In the genomic region with DNA sequence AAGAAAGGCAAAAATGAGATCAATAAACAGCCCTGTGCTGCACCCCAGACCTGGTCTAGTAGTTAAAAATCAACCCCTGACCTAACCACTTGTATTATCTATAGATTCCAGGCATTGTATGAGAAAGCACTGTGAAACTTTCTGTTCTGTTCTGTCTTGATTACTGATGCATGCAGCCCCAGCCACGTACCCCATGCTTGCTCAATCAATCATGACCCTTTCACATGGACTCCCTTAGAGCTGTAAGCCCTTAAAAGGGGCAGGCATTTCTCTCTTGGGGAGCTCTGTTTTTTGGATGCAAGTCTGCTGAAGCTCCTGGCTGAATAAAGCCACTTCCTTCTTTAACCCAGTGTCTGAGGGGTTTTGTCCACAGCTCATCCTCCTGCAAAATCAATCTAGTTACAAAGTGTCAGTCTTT, we compare ENCODE assay signal across 1 cellular context.
A peak's percentile ranks its signal among the peaks of the same experiment; 100 is the strongest.
TF ChIP-seq lines count a peak whose summit lies in the region.

No MANE protein-coding gene starts in this region.

TF ChIP-seq in K562, 482 proteins besides CTCF, POLR2A, EP300 and RAD21 (continued from another document and continues in another):
- TF ChIP-seq RREB1 (CRISPR knock-in tag; IDR thresholded peaks at IDR 0.05) (no peak), WHSC1 (IDR thresholded peaks at IDR 0.05; ENCODE audit: low read length) (no peak), MYNN (IDR thresholded peaks at IDR 0.05) (peak; percentile 63; the same call in 1 of the 2 replicates), MYNN (CRISPR knock-in tag; IDR thresholded peaks at IDR 0.05) (no peak), NBN (IDR thresholded peaks at IDR 0.05; ENCODE audit: low read depth) (peak; percentile 90), PHB (CRISPR knock-in tag; IDR thresholded peaks at IDR 0.05) (no peak), LARP7 (IDR thresholded peaks at IDR 0.05) (no peak), DIDO1 (tag; IDR thresholded peaks at IDR 0.05; ENCODE audit: low read depth) (0 out of 2 replicates have a peak, but pooled peaks have one; percentile 52), CHD4 (IDR thresholded peaks at IDR 0.05; ENCODE audit: insufficient read depth, insufficient replicate concordance, low read depth, low read length, poor library complexity, severe bottlenecking) (no peak), ZNF354B (CRISPR knock-in tag; IDR thresholded peaks at IDR 0.05) (no peak), ZNF592 (IDR thresholded peaks at IDR 0.05) (no peak), PYGO2 (tag; IDR thresholded peaks at IDR 0.05) (no peak), ZFPM2 (CRISPR knock-in tag; IDR thresholded peaks at IDR 0.05) (no peak), SIX5 (IDR thresholded peaks at IDR 0.05; ENCODE audit: borderline replicate concordance in 1 of 2, insufficient read depth in 1 of 2, low read depth in 1 of 2, low read length in 2 of 2) (no peak), ZNF197 (CRISPR knock-in tag; IDR thresholded peaks at IDR 0.05; ENCODE audit: low read depth) (peak; percentile 76; the same call in 1 of the 2 replicates), ZC3H8 (IDR thresholded peaks at IDR 0.05) (no peak), ETS1 (conservative IDR thresholded peaks at IDR 0.05; ENCODE audit: control insufficient read depth, low read depth, low read length) (no peak), ZNF217 (CRISPR knock-in tag; IDR thresholded peaks at IDR 0.05) (no peak), PURB (CRISPR knock-in tag; IDR thresholded peaks at IDR 0.05; ENCODE audit: low read depth) (no peak), KLF10 (CRISPR knock-in tag; IDR thresholded peaks at IDR 0.05) (no peak), NR2C1 (IDR thresholded peaks at IDR 0.05) (peak; percentile 80), NR2C1 (tag; IDR thresholded peaks at IDR 0.05) (peak; percentile 94), HNRNPH1 (optimal IDR thresholded peaks at IDR 0.05; ENCODE audit: low read depth, low read length) (no peak)
- TF ChIP-seq, protein P1, sequence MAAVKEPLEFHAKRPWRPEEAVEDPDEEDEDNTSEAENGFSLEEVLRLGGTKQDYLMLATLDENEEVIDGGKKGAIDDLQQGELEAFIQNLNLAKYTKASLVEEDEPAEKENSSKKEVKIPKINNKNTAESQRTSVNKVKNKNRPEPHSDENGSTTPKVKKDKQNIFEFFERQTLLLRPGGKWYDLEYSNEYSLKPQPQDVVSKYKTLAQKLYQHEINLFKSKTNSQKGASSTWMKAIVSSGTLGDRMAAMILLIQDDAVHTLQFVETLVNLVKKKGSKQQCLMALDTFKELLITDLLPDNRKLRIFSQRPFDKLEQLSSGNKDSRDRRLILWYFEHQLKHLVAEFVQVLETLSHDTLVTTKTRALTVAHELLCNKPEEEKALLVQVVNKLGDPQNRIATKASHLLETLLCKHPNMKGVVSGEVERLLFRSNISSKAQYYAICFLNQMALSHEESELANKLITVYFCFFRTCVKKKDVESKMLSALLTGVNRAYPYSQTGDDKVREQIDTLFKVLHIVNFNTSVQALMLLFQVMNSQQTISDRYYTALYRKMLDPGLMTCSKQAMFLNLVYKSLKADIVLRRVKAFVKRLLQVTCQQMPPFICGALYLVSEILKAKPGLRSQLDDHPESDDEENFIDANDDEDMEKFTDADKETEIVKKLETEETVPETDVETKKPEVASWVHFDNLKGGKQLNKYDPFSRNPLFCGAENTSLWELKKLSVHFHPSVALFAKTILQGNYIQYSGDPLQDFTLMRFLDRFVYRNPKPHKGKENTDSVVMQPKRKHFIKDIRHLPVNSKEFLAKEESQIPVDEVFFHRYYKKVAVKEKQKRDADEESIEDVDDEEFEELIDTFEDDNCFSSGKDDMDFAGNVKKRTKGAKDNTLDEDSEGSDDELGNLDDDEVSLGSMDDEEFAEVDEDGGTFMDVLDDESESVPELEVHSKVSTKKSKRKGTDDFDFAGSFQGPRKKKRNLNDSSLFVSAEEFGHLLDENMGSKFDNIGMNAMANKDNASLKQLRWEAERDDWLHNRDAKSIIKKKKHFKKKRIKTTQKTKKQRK (IDR thresholded peaks at IDR 0.05; ENCODE audit: borderline replicate concordance, low read depth, low read length) = no peak
- TF ChIP-seq, protein P2, sequence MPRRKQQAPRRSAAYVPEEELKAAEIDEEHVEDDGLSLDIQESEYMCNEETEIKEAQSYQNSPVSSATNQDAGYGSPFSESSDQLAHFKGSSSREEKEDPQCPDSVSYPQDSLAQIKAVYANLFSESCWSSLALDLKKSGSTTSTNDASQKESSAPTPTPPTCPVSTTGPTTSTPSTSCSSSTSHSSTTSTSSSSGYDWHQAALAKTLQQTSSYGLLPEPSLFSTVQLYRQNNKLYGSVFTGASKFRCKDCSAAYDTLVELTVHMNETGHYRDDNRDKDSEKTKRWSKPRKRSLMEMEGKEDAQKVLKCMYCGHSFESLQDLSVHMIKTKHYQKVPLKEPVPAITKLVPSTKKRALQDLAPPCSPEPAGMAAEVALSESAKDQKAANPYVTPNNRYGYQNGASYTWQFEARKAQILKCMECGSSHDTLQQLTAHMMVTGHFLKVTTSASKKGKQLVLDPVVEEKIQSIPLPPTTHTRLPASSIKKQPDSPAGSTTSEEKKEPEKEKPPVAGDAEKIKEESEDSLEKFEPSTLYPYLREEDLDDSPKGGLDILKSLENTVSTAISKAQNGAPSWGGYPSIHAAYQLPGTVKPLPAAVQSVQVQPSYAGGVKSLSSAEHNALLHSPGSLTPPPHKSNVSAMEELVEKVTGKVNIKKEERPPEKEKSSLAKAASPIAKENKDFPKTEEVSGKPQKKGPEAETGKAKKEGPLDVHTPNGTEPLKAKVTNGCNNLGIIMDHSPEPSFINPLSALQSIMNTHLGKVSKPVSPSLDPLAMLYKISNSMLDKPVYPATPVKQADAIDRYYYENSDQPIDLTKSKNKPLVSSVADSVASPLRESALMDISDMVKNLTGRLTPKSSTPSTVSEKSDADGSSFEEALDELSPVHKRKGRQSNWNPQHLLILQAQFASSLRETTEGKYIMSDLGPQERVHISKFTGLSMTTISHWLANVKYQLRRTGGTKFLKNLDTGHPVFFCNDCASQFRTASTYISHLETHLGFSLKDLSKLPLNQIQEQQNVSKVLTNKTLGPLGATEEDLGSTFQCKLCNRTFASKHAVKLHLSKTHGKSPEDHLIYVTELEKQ (CRISPR knock-in tag; IDR thresholded peaks at IDR 0.05) = no peak
- TF ChIP-seq, protein P3, sequence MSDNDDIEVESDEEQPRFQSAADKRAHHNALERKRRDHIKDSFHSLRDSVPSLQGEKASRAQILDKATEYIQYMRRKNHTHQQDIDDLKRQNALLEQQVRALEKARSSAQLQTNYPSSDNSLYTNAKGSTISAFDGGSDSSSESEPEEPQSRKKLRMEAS (CRISPR knock-in tag; IDR thresholded peaks at IDR 0.05) = peak; percentile 67
- TF ChIP-seq, protein P4, sequence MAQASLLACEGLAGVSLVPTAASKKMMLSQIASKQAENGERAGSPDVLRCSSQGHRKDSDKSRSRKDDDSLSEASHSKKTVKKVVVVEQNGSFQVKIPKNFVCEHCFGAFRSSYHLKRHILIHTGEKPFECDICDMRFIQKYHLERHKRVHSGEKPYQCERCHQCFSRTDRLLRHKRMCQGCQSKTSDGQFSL (CRISPR knock-in tag; IDR thresholded peaks at IDR 0.05) = no peak
- TF ChIP-seq, protein P4 (tag; IDR thresholded peaks at IDR 0.05) = no peak
- TF ChIP-seq, protein P5, sequence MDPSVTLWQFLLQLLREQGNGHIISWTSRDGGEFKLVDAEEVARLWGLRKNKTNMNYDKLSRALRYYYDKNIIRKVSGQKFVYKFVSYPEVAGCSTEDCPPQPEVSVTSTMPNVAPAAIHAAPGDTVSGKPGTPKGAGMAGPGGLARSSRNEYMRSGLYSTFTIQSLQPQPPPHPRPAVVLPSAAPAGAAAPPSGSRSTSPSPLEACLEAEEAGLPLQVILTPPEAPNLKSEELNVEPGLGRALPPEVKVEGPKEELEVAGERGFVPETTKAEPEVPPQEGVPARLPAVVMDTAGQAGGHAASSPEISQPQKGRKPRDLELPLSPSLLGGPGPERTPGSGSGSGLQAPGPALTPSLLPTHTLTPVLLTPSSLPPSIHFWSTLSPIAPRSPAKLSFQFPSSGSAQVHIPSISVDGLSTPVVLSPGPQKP (CRISPR knock-in tag; IDR thresholded peaks at IDR 0.05) = no peak
